ENCODE assay signal across 10 cellular contexts in the genomic region with DNA sequence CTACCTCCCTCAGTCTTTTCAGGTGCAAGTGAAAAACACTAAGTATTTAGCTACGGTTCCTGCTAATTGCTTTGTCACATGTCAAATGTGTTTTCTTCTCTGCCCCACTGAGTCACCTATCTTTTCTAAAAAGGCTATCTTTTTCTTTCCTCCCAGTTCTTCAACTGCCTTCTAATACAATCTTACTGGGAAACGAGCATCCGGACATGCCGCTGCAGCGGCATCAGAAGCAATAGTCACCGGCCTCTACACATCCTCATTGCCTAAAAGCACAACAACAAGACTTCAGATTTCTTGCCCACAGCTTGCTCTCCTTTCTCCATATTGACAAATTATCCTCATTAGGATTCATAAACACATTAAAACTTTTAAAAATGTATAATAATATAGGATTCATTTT. TPM values are rescaled to one million over a fixed set of nuclear protein-coding genes. Genes with fewer than 3 reads are reported as not detected.
DNase-seq lines count a peak whose midpoint lies in the region; ATAC-seq, FAIRE-seq and TF ChIP-seq lines count a peak whose summit lies in the region.
"Had no signal": no experiment of that assay in that cellular context is flagged by ENCODE, and none has a peak within 500 bp of the region (broad histone marks: within the 10 kb centered on the region; RNA-seq: fewer than 3 reads in every experiment).

No MANE protein-coding gene starts in this region.

- no peak overlapping the region for H3K27ac Mint-ChIP-seq in activated T-helper 1 cell treated with anti-CD3 and anti-CD28 coated beads, Interleukin-12 subunit alpha, Interleukin-12 subunit beta, Interleukin-2, Interleukin-4 antibody, amounts not matched to agents 30 ng/mL and 10 ng/mL and 1 ng/mL, durations not matched to agents 14 hours and 24 hours and 36 hours

- intact Hi-C loops in OCI-LY7 (cut with micrococcal nuclease; ENCODE audit: unreplicated experiment) (loop anchor here (5.0 to 10.0 kb wide), 2 partner anchors 737 to 1304 kb away; no protein-coding TSS in a partner anchor), gastrocnemius medialis (cut with DNase I; ENCODE audit: low total_unique reads) (no loop called here)
- intact Hi-C loops in activated T-helper 1 cell treated with anti-CD3 and anti-CD28 coated beads, Interleukin-12 subunit alpha, Interleukin-12 subunit beta, Interleukin-2, Interleukin-4 antibody, amounts not matched to agents 30 ng/mL and 10 ng/mL and 1 ng/mL, durations not matched to agents 14 hours and 24 hours and 36 hours (cut with micrococcal nuclease): no loop called here

- FAIRE-seq in D721Med (lab: Jason Lieb, UNC): peak; percentile 48
- FAIRE-seq: endometrium had no signal

- H3K36me3 ChIP-seq in OCI-LY7 (ENCODE audit: insufficient read depth, low read length) (peaks cover 5% of the 10 kb centered on the region; the same call in 1 of the 2 replicates), gastrocnemius medialis (no peaks in the 10 kb centered on the region)

- in situ Hi-C loops in gastrocnemius medialis (cut with MboI; ENCODE audit: low sequenced_read_pairs in 4 of 4): no loop called here
- in situ Hi-C loops in GM13976 (cut with MboI; ENCODE audit: low sequenced_read_pairs, unreplicated experiment): no loop called here

- BruUV-seq in OCI-LY7 (replicated peaks; lab: Mats Ljungman, UMichigan): no TSS peak

- no peaks in the 10 kb centered on the region for H3K9me3 Mint-ChIP-seq in activated T-helper 1 cell treated with anti-CD3 and anti-CD28 coated beads, Interleukin-12 subunit alpha, Interleukin-12 subunit beta, Interleukin-2, Interleukin-4 antibody, amounts not matched to agents 30 ng/mL and 10 ng/mL and 1 ng/mL, durations not matched to agents 14 hours and 24 hours and 36 hours

- H3K27ac ChIP-seq in OCI-LY7 (ENCODE audit: low read depth, low read length, poor library complexity, severe bottlenecking) (no peak overlapping the region), gastrocnemius medialis (no peak overlapping the region)

- CTCF ChIA-PET in OCI-LY7 (lab: Charles Lee; ENCODE audit: unreplicated experiment): interaction anchor here (0.9 kb wide), 1 partner anchor 234 kb away, joined by 3 read pairs; no protein-coding TSS in a partner anchor

- H2AFZ ChIP-seq in OCI-LY7 (ENCODE audit: low read length): peak overlapping the region; percentile 43

- no peak for DNase-seq in D721Med (ENCODE audit: insufficient read length, low spot score)
- DNase-seq in OCI-LY7 (ENCODE audit: low spot score): peak; percentile 30
- peak; percentile 31 for DNase-seq in fibroblast of mammary gland (ENCODE audit: low read depth)
- no peak for DNase-seq in gastrocnemius medialis
- no peak for DNase-seq in GM13976 (ENCODE audit: low spot score)
- DNase-seq in activated T-helper 1 cell treated with anti-CD3 and anti-CD28 coated beads, Interleukin-12 subunit alpha, Interleukin-12 subunit beta, Interleukin-2, Interleukin-4 antibody, amounts not matched to agents 30 ng/mL and 10 ng/mL and 1 ng/mL, durations not matched to agents 14 hours and 24 hours and 36 hours (ENCODE audit: low spot score): no peak
- DNase-seq in stimulated activated naive CD4-positive, alpha-beta T cell treated with Interleukin-2 at 50 U/mL for 16 hours (lab: John Stamatoyannopoulos, UW): no peak
- no peak for DNase-seq in activated gamma-delta T cell treated with Interleukin-2 at 50 U/mL for 16 hours
- DNase-seq: NK-92 treated with Interleukin-12 subunit alpha and Interleukin-12 subunit beta, amount 100 ng/mL, for 24 hours had no signal

- H3K36me3 Mint-ChIP-seq in activated T-helper 1 cell treated with anti-CD3 and anti-CD28 coated beads, Interleukin-12 subunit alpha, Interleukin-12 subunit beta, Interleukin-2, Interleukin-4 antibody, amounts not matched to agents 30 ng/mL and 10 ng/mL and 1 ng/mL, durations not matched to agents 14 hours and 24 hours and 36 hours (ENCODE audit: low read depth): peaks cover 1% of the 10 kb centered on the region

- H3K27me3 Mint-ChIP-seq in activated T-helper 1 cell treated with anti-CD3 and anti-CD28 coated beads, Interleukin-12 subunit alpha, Interleukin-12 subunit beta, Interleukin-2, Interleukin-4 antibody, amounts not matched to agents 30 ng/mL and 10 ng/mL and 1 ng/mL, durations not matched to agents 14 hours and 24 hours and 36 hours (ENCODE audit: insufficient read depth): peaks cover 22% of the 10 kb centered on the region

- POLR2A ChIA-PET in OCI-LY7 (lab: Charles Lee): interaction anchor here (0.5 to 1.3 kb wide), 7 partner anchors 9 to 656 kb away, joined by 3 to 8 read pairs (median 4); no protein-coding TSS in a partner anchor

- H3K4me3 ChIP-seq in OCI-LY7 (ENCODE audit: low read depth, low read length, poor library complexity, severe bottlenecking) (peak overlapping the region; percentile 90), fibroblast of mammary gland (ENCODE audit: control insufficient read depth, low read depth, low read length) (peak overlapping the region; percentile 53), gastrocnemius medialis (peak overlapping the region; percentile 76 to 88 (median 83))

- H3K4me2 ChIP-seq in OCI-LY7 (ENCODE audit: low read length): peak overlapping the region; percentile 64

- no peak overlapping the region for H3K4me3 Mint-ChIP-seq in activated T-helper 1 cell treated with anti-CD3 and anti-CD28 coated beads, Interleukin-12 subunit alpha, Interleukin-12 subunit beta, Interleukin-2, Interleukin-4 antibody, amounts not matched to agents 30 ng/mL and 10 ng/mL and 1 ng/mL, durations not matched to agents 14 hours and 24 hours and 36 hours

- ATAC-seq in gastrocnemius medialis: no peak

- H3K9me2 ChIP-seq in OCI-LY7 (ENCODE audit: insufficient read depth, low read length): no peaks in the 10 kb centered on the region

- TF ChIP-seq POLR2A in gastrocnemius medialis (IDR thresholded peaks at IDR 0.05): no peak

- H3K79me2 ChIP-seq in OCI-LY7 (ENCODE audit: insufficient read depth, low read depth, low read length): peaks cover 41% of the 10 kb centered on the region

- H3K9me3 ChIP-seq in OCI-LY7 (ENCODE audit: low read length): no peaks in the 10 kb centered on the region
- no peaks in the 10 kb centered on the region for H3K9me3 ChIP-seq in gastrocnemius medialis

- TF ChIP-seq CTCF in D721Med (IDR thresholded peaks at IDR 0.05; ENCODE audit: insufficient read depth, missing control alignments): no peak
- TF ChIP-seq CTCF in OCI-LY7 (conservative IDR thresholded peaks at IDR 0.05; ENCODE audit: low read length): no peak
- TF ChIP-seq CTCF in fibroblast of mammary gland (conservative IDR thresholded peaks at IDR 0.05; ENCODE audit: control insufficient read depth, insufficient read depth, low read depth, low read length): no peak
- no peak for TF ChIP-seq CTCF in gastrocnemius medialis (IDR thresholded peaks at IDR 0.05 in 4 of 5, conservative IDR thresholded peaks at IDR 0.05 in 1 of 5)
- no peak for TF ChIP-seq CTCF in GM13976 (IDR thresholded peaks at IDR 0.05; ENCODE audit: borderline replicate concordance, control extremely low read depth, extremely low read depth, insufficient read depth, missing control alignments)

- H4K20me1 ChIP-seq in OCI-LY7 (ENCODE audit: insufficient read depth, low read length): no peaks in the 10 kb centered on the region; the same call in 1 of the 2 replicates

- H3K4me1 ChIP-seq in OCI-LY7 (ENCODE audit: insufficient read depth, low read length, poor library complexity, severe bottlenecking) (peaks cover 32% of the 10 kb centered on the region), gastrocnemius medialis (peaks cover 3 to 9% of the 10 kb centered on the region in 2 donors)

- H3K27me3 ChIP-seq in gastrocnemius medialis: no peaks in the 10 kb centered on the region

- H3K4me1 Mint-ChIP-seq in activated T-helper 1 cell treated with anti-CD3 and anti-CD28 coated beads, Interleukin-12 subunit alpha, Interleukin-12 subunit beta, Interleukin-2, Interleukin-4 antibody, amounts not matched to agents 30 ng/mL and 10 ng/mL and 1 ng/mL, durations not matched to agents 14 hours and 24 hours and 36 hours (ENCODE audit: low read depth): peaks cover 11% of the 10 kb centered on the region

RNA-seq across cellular contexts. Expression of a gene that starts 1.2 kb away (rescaled TPM):
- 19.8 and 20.1 TPM in 2 replicates for total RNA-seq in OCI-LY7 (2014; rRNA removed; shearing (Covaris generic))
- total RNA-seq in OCI-LY7 (2022) (26.0 and 31.6 TPM in 2 replicates), gastrocnemius medialis (1 to 10 TPM; 1.4 to 2.1 (median 1.9) TPM)
- total RNA-seq in activated T-helper 1 cell treated with anti-CD3 and anti-CD28 coated beads, Interleukin-12 subunit alpha, Interleukin-12 subunit beta, Interleukin-2, Interleukin-4 antibody, amounts not matched to agents 30 ng/mL and 10 ng/mL and 1 ng/mL, durations not matched to agents 14 hours and 24 hours and 36 hours: 0.21 and 0.27 TPM in 2 replicates

Comparison
In these comparisons a context has a peak if more than half of its experiments do, and no peak if none do; other contexts are left out.
1. DNase-seq: peak in OCI-LY7 (single experiment) and fibroblast of mammary gland (single experiment); none in D721Med (single experiment), gastrocnemius medialis (0 of 2), GM13976 (single experiment), activated T-helper 1 cell treated with anti-CD3 and anti-CD28 coated beads, Interleukin-12 subunit alpha, Interleukin-12 subunit beta, Interleukin-2, Interleukin-4 antibody, amounts not matched to agents 30 ng/mL and 10 ng/mL and 1 ng/mL, durations not matched to agents 14 hours and 24 hours and 36 hours (single experiment), stimulated activated naive CD4-positive, alpha-beta T cell treated with Interleukin-2 at 50 U/mL for 16 hours (single experiment) and activated gamma-delta T cell treated with Interleukin-2 at 50 U/mL for 16 hours (single experiment).
2. RNA of a gene that starts 1.2 kb away (total RNA-seq): 19.8 to 31.6 TPM in OCI-LY7; 1.4 to 2.1 TPM in gastrocnemius medialis and 0.21 to 0.27 TPM in activated T-helper 1 cell treated with anti-CD3 and anti-CD28 coated beads, Interleukin-12 subunit alpha, Interleukin-12 subunit beta, Interleukin-2, Interleukin-4 antibody, amounts not matched to agents 30 ng/mL and 10 ng/mL and 1 ng/mL, durations not matched to agents 14 hours and 24 hours and 36 hours; every median in the first group is over 4 times any median in the second.
3. Peak in every context shown above with its lines, with median percentiles within 50 percentile points of each other: H3K4me3 ChIP-seq.